14 cellular contexts compared by ENCODE assay signal in the genomic region with DNA sequence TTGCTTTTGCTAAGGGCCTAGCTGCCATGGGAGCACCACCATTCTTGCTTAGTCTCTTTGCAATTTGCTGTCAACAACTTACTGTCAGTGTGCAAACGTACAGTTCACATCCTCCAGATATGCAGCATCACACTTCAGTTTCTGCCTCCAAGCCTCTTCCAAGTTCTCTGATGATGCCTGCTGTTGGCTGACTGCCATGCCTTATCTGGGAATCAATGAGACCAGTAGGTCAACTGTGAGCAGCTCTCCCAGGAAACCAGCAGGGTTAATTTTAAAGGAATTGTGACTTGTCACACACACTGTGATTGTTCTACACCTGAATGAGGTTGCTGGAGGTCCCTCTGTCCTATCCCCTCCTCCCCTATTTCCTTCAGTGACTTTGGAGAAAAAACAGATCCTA. TPM values are rescaled to one million over a fixed set of nuclear protein-coding genes. Genes with fewer than 3 reads are reported as not detected.
DNase-seq lines count a peak whose midpoint lies in the region; ATAC-seq and TF ChIP-seq lines count a peak whose summit lies in the region.
"Had no signal": no experiment of that assay in that cellular context is flagged by ENCODE, and none has a peak within 500 bp of the region (broad histone marks: within the 10 kb centered on the region; RNA-seq: fewer than 3 reads in every experiment).

No MANE protein-coding gene starts in this region.

- no peak for ATAC-seq in CD8-positive, alpha-beta T cell
- ATAC-seq in GM19397 (IDR thresholded peaks at IDR 0.05; ENCODE audit: unreplicated experiment) = no peak
- no peak for ATAC-seq in stimulated activated naive CD8-positive, alpha-beta T cell treated with anti-CD3 and anti-CD28 coated beads, Interleukin-15, amount 100 ng/mL, for 72 hours

- no peak overlapping the region for H2AK5ac ChIP-seq in mesendoderm (ENCODE audit: low read length)

- H3K56ac ChIP-seq in mesendoderm (ENCODE audit: low read length) = no peak overlapping the region

- no peak overlapping the region for H4K5ac ChIP-seq in mesendoderm (ENCODE audit: low read length)

- no peak overlapping the region for H2BK5ac ChIP-seq in mesendoderm (ENCODE audit: low read length)

- no peak overlapping the region for H3K4me2 ChIP-seq in hepatocyte
- H3K4me2 ChIP-seq in mesendoderm (ENCODE audit: low read length) = no peak overlapping the region

- H2AFZ ChIP-seq in hepatocyte = no peak overlapping the region

- no peak overlapping the region for H3K23ac ChIP-seq in mesendoderm (ENCODE audit: low read length)

- CTCF ChIA-PET in CD8-positive, alpha-beta T cell (lab: Charles Lee) = interaction anchor here (1.1 to 2.6 kb wide), 2 partner anchors 11 to 34 kb away, joined by 3 to 8 read pairs; no protein-coding TSS in a partner anchor

- H3K4me1 Mint-ChIP-seq in CD8-positive, alpha-beta T cell (ENCODE audit: low read depth) = peaks cover 26% of the 10 kb centered on the region
- peaks cover 57% of the 10 kb centered on the region for H3K4me1 Mint-ChIP-seq in stimulated activated naive CD8-positive, alpha-beta T cell treated with anti-CD3 and anti-CD28 coated beads, Interleukin-15, amount 100 ng/mL, for 72 hours

- H3K4me3 Mint-ChIP-seq in CD8-positive, alpha-beta T cell = no peak overlapping the region
- no peak overlapping the region for H3K4me3 Mint-ChIP-seq in stimulated activated naive CD8-positive, alpha-beta T cell treated with anti-CD3 and anti-CD28 coated beads, Interleukin-15, amount 100 ng/mL, for 72 hours
- H3K4me3 Mint-ChIP-seq: CD4-positive, alpha-beta T cell had no signal

- peaks cover 43% of the 10 kb centered on the region for H3K4me1 ChIP-seq in adipocyte (ENCODE audit: control insufficient read depth, insufficient read depth, low read length)
- no peaks in the 10 kb centered on the region for H3K4me1 ChIP-seq in hepatocyte (ENCODE audit: insufficient read depth)
- H3K4me1 ChIP-seq in CD8-positive, alpha-beta T cell (ENCODE audit: insufficient read depth, low read length) = peaks cover 10% of the 10 kb centered on the region
- H3K4me1 ChIP-seq in mesendoderm (ENCODE audit: control insufficient read depth, low read depth, low read length) = peaks cover 5% of the 10 kb centered on the region

- H3K36me3 Mint-ChIP-seq in CD8-positive, alpha-beta T cell = peaks cover 11% of the 10 kb centered on the region

- intact Hi-C loops in CD8-positive, alpha-beta T cell (cut with DNase I, micrococcal nuclease) = no loop called here

- H3K9me3 ChIP-seq in adipocyte (ENCODE audit: control insufficient read depth, low read length) (no peaks in the 10 kb centered on the region), hepatocyte (ENCODE audit: low read depth) (no peaks in the 10 kb centered on the region)
- H3K9me3 ChIP-seq in CD8-positive, alpha-beta T cell (ENCODE audit: low read length) = no peaks in the 10 kb centered on the region
- H3K9me3 ChIP-seq: neutrophil had no signal

- H3K27ac ChIP-seq in hepatocyte (no peak overlapping the region), mesendoderm (ENCODE audit: low read depth, low read length) (no peak overlapping the region)
- no peak overlapping the region for H3K27ac ChIP-seq in CD8-positive, alpha-beta T cell (ENCODE audit: low read depth, low read length)
- H3K27ac ChIP-seq: neutrophil, SK-N-MC had no signal

- H3K4me3 ChIP-seq in adipocyte (ENCODE audit: low read length) (no peak overlapping the region), hepatocyte (no peak overlapping the region), mesendoderm (ENCODE audit: low read length) (no peak overlapping the region)
- no peak overlapping the region for H3K4me3 ChIP-seq in CD8-positive, alpha-beta T cell (ENCODE audit: low read depth, low read length)
- H3K4me3 ChIP-seq: SK-N-MC had no signal

- H3K9me2 ChIP-seq in hepatocyte (replicated peaks; ENCODE audit: insufficient read depth) = no peaks in the 10 kb centered on the region

- POLR2A ChIA-PET in CD8-positive, alpha-beta T cell (lab: Charles Lee) = no interaction called here

- no peak overlapping the region for H3K9ac ChIP-seq in adipocyte (ENCODE audit: low read length)
- H3K9ac ChIP-seq in mesendoderm (ENCODE audit: low read length) = no peak overlapping the region

- no peak overlapping the region for H3K18ac ChIP-seq in mesendoderm (ENCODE audit: low read length)

- 50% methylated on average over 1 of the region's 1 CpG for WGBS in hepatocyte (ENCODE audit: low lambda C conversion rate, missing lambda C conversion rate)
- WGBS in mesendoderm (ENCODE audit: extremely low coverage, insufficient coverage, low lambda C conversion rate) = no CpG with 5 or more reads among the region's 1 CpG

- TF ChIP-seq CTCF in hepatocyte (IDR thresholded peaks at IDR 0.05; ENCODE audit: poor library complexity) = no peak
- no peak for TF ChIP-seq CTCF in CD8-positive, alpha-beta T cell (IDR thresholded peaks at IDR 0.05)

- no peaks in the 10 kb centered on the region for H3K36me3 ChIP-seq in adipocyte (ENCODE audit: control insufficient read depth, insufficient read depth, low read length, severe bottlenecking)
- H3K36me3 ChIP-seq in hepatocyte (replicated peaks; ENCODE audit: insufficient read depth, low read depth) = no peaks in the 10 kb centered on the region
- H3K36me3 ChIP-seq in CD8-positive, alpha-beta T cell (ENCODE audit: insufficient read depth, low read length) = no peaks in the 10 kb centered on the region
- no peaks in the 10 kb centered on the region for H3K36me3 ChIP-seq in mesendoderm (ENCODE audit: control insufficient read depth, insufficient read depth, low read length)
- H3K36me3 ChIP-seq: neutrophil had no signal

- no peak overlapping the region for H3K27ac Mint-ChIP-seq in CD8-positive, alpha-beta T cell
- H3K27ac Mint-ChIP-seq in stimulated activated naive CD8-positive, alpha-beta T cell treated with anti-CD3 and anti-CD28 coated beads, Interleukin-15, amount 100 ng/mL, for 72 hours = no peak overlapping the region
- H3K27ac Mint-ChIP-seq: CD4-positive, alpha-beta T cell had no signal

- no peak overlapping the region for H2BK120ac ChIP-seq in mesendoderm (ENCODE audit: low read depth, low read length)

- H3K79me2 ChIP-seq in hepatocyte (no peaks in the 10 kb centered on the region), mesendoderm (ENCODE audit: control insufficient read depth, insufficient read depth, low read length) (no peaks in the 10 kb centered on the region)

- no peaks in the 10 kb centered on the region for H3K27me3 Mint-ChIP-seq in CD8-positive, alpha-beta T cell (ENCODE audit: low read depth)
- H3K27me3 Mint-ChIP-seq in stimulated activated naive CD8-positive, alpha-beta T cell treated with anti-CD3 and anti-CD28 coated beads, Interleukin-15, amount 100 ng/mL, for 72 hours = no peaks in the 10 kb centered on the region
- H3K27me3 Mint-ChIP-seq: CD4-positive, alpha-beta T cell had no signal

- H3K27me3 ChIP-seq in adipocyte (replicated peaks; ENCODE audit: control insufficient read depth, insufficient read depth, low read length) (no peaks in the 10 kb centered on the region), hepatocyte (no peaks in the 10 kb centered on the region), mesendoderm (ENCODE audit: insufficient read depth, low read length, poor library complexity) (no peaks in the 10 kb centered on the region)
- no peaks in the 10 kb centered on the region for H3K27me3 ChIP-seq in CD8-positive, alpha-beta T cell (ENCODE audit: insufficient read depth, low read length)
- H3K27me3 ChIP-seq: neutrophil had no signal

- no peak overlapping the region for H4K8ac ChIP-seq in mesendoderm (ENCODE audit: low read depth, low read length)

- no peak overlapping the region for H3K4ac ChIP-seq in mesendoderm (ENCODE audit: low read depth, low read length)

- DNase-seq in Ammon's horn (ENCODE audit: low spot score) (peak; percentile 14), HK-2 (ENCODE audit: unreplicated experiment) (peak; percentile 39), adipocyte (ENCODE audit: low read depth) (peak; percentile 34), hepatocyte (ENCODE audit: low spot score) (peak; percentile 52), mesendoderm (no peak)
- DNase-seq in CD8-positive, alpha-beta T cell = no peak
- DNase-seq in stimulated activated naive CD8-positive, alpha-beta T cell treated with anti-CD3 and anti-CD28 coated beads, Interleukin-15, amount 100 ng/mL, for 72 hours = no peak
- DNase-seq: CD4-positive, alpha-beta T cell; NCI-H446; stimulated activated naive CD4-positive, alpha-beta T cell had no signal

- no peaks in the 10 kb centered on the region for H3K9me3 Mint-ChIP-seq in CD8-positive, alpha-beta T cell
- H3K9me3 Mint-ChIP-seq in stimulated activated naive CD8-positive, alpha-beta T cell treated with anti-CD3 and anti-CD28 coated beads, Interleukin-15, amount 100 ng/mL, for 72 hours = peaks cover 0 to 4% of the 10 kb centered on the region in 2 donors
- H3K9me3 Mint-ChIP-seq: activated naive CD4-positive, alpha-beta T cell treated with anti-CD3 and anti-CD28 coated beads, Interleukin-2, amount 50 U/mL, for 72 hours; CD4-positive, alpha-beta T cell had no signal

- H4K20me1 ChIP-seq in hepatocyte (ENCODE audit: insufficient read depth, poor library complexity, severe bottlenecking) = no peaks in the 10 kb centered on the region

- no peak overlapping the region for H2BK15ac ChIP-seq in mesendoderm (replicated peaks; ENCODE audit: low read depth)

- H3K79me1 ChIP-seq in mesendoderm (ENCODE audit: low read length) = no peaks in the 10 kb centered on the region

RNA-seq across cellular contexts. Expression of a gene that starts 56.0 kb away (rescaled TPM):
- 226 and 228 TPM in 2 replicates for total RNA-seq in hepatocyte
- 87.5 and 98.2 TPM in 2 replicates for polyA plus RNA-seq in hepatocyte
- 100 to 1,000 TPM; 108 to 114 TPM for total RNA-seq in CD8-positive, alpha-beta T cell
- 61.2 TPM for polyA plus RNA-seq in mesendoderm (2013, experiment 1 of 2)
- polyA plus RNA-seq in mesendoderm (2013, experiment 2 of 2) = 60.4 TPM

Comparison
In these comparisons a context has a peak if more than half of its experiments do, and no peak if none do; other contexts are left out.
1. DNase-seq: peak in Ammon's horn (single experiment), HK-2 (single experiment), adipocyte (single experiment) and hepatocyte (single experiment); none in CD8-positive, alpha-beta T cell (0 of 7), mesendoderm (single experiment) and stimulated activated naive CD8-positive, alpha-beta T cell treated with anti-CD3 and anti-CD28 coated beads, Interleukin-15, amount 100 ng/mL, for 72 hours (0 of 2).